8 cellular contexts compared by ENCODE assay signal in the genomic region with DNA sequence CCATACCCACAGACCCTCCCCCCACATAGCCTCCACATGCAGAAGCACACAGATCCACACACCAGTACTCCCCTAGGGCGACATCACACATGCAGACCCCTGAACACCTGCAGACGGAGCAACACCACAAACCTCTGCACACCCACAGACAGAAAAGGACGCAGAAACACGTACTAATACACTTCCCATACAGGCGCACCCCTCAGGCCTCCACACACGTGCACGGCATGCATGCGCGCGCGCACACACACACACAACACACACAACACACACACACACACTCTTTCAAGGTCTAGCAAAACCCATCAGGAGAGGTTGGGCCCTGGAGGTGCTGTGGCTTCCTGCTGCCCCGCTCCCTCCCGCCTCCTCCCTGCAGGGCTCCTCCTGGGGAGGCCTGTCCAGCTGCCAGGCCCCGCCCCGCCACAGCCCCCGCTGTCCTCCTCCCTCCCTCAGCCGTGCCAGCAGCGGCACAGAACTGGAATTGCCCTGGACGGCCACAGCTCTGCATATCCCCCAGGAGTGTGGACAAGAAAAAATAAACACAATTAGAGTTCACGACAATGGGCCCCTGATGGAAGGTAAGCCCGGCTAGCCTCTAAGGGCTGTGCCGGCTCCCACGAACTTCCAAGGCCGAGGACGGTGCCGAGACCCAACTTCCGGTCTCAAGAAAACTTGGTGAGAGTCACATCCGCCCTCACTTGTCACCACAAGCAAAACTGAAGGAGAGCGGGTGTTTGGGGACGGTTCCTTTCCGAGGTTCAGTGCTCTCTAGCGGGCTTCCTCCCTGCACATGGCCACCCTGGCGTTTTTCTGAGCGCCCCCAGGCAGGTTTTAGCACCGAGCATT. TPM values are rescaled to one million over a fixed set of nuclear protein-coding genes. Genes with fewer than 3 reads are reported as not detected.
DNase-seq lines count a peak whose midpoint lies in the region; ATAC-seq and TF ChIP-seq lines count a peak whose summit lies in the region.

No MANE protein-coding gene starts in this region.

- intact Hi-C loops in Right ventricle myocardium superior (cut with DNase I), result no loop called here

- H3K36me3 ChIP-seq in trophoblast cell (ENCODE audit: control insufficient read depth in 1 of 2, insufficient read depth in 2 of 2, low read length in 2 of 2), result peaks cover 7% of the 10 kb centered on the region in 2 experiments
- H3K36me3 ChIP-seq in upper lobe of left lung, result peaks cover 6 to 23% (median 8%) of the 10 kb centered on the region in 4 donors

- no peaks in the 10 kb centered on the region for H3K27me3 Mint-ChIP-seq in IgD-negative memory B cell
- H3K27me3 Mint-ChIP-seq in activated naive CD8-positive, alpha-beta T cell, result no peaks in the 10 kb centered on the region

- no peak overlapping the region for H3K23ac ChIP-seq in trophoblast cell (ENCODE audit: low read length)

- peak overlapping the region; percentile 9 for H4K12ac ChIP-seq in trophoblast cell (ENCODE audit: low read depth, low read length)

- H3K4me2 ChIP-seq in trophoblast cell (ENCODE audit: low read length), result peak overlapping the region; percentile 54

- H3K4me3 ChIP-seq in trophoblast cell (ENCODE audit: low read depth, low read length) (peak overlapping the region; percentile 23), upper lobe of left lung (peak overlapping the region in 3 of 4 donors; percentile 35 to 85 (median 72))

- peak overlapping the region; percentile 6 for H3K9ac ChIP-seq in trophoblast cell (ENCODE audit: low read length)

- H3K4me3 Mint-ChIP-seq in IgD-negative memory B cell, result peak overlapping the region; percentile 65 to 96 (median 92)
- peak overlapping the region; percentile 91 for H3K4me3 Mint-ChIP-seq in activated naive CD8-positive, alpha-beta T cell

- peak overlapping the region; percentile 9 for H2BK12ac ChIP-seq in trophoblast cell (ENCODE audit: low read length)

- peak overlapping the region; percentile 0 for H2AK5ac ChIP-seq in trophoblast cell (ENCODE audit: low read length)

- no peak for TF ChIP-seq EP300 in upper lobe of left lung (IDR thresholded peaks at IDR 0.05)

- peak overlapping the region; percentile 62 for H3K18ac ChIP-seq in trophoblast cell (ENCODE audit: low read length)

- WGBS in trophoblast cell (ENCODE audit: extremely low coverage, insufficient coverage, insufficient read length), result no CpG with 5 or more reads among the region's 35 CpGs
- 2 to 3% methylated on average over 22 to 32 of the region's 35 CpGs for WGBS in upper lobe of left lung, 2 donors

- peaks cover 24 to 41% (median 33%) of the 10 kb centered on the region in 3 donors for H3K4me1 Mint-ChIP-seq in IgD-negative memory B cell
- H3K4me1 Mint-ChIP-seq in activated naive CD8-positive, alpha-beta T cell (ENCODE audit: low read depth), result peaks cover 57% of the 10 kb centered on the region

- peaks cover 24 to 35% of the 10 kb centered on the region in 2 experiments for H3K4me1 ChIP-seq in trophoblast cell (ENCODE audit: control insufficient read depth in 1 of 2, insufficient read depth in 2 of 2, low read length in 2 of 2)
- H3K4me1 ChIP-seq in upper lobe of left lung, result peaks cover 52 to 72% (median 61%) of the 10 kb centered on the region in 4 donors

- peaks cover 8% of the 10 kb centered on the region for H3K79me2 ChIP-seq in trophoblast cell (ENCODE audit: control insufficient read depth, insufficient read depth, low read length, poor library complexity)

- H3K27me3 ChIP-seq in trophoblast cell (ENCODE audit: insufficient read depth, low read length), result no peaks in the 10 kb centered on the region
- no peaks in the 10 kb centered on the region for H3K27me3 ChIP-seq in upper lobe of left lung

- peak overlapping the region; percentile 65 for H4K91ac ChIP-seq in trophoblast cell (ENCODE audit: low read depth, low read length)

- peaks cover 0 to 2% (median 0%) of the 10 kb centered on the region in 3 donors for H3K9me3 Mint-ChIP-seq in IgD-negative memory B cell
- H3K9me3 Mint-ChIP-seq in activated naive CD8-positive, alpha-beta T cell (ENCODE audit: low read depth), result no peaks in the 10 kb centered on the region

- peaks cover 16% of the 10 kb centered on the region for H3K36me3 Mint-ChIP-seq in IgD-negative memory B cell
- peaks cover 8% of the 10 kb centered on the region for H3K36me3 Mint-ChIP-seq in activated naive CD8-positive, alpha-beta T cell

- ATAC-seq in GM21529 (IDR thresholded peaks at IDR 0.05; ENCODE audit: unreplicated experiment) (peak; percentile 60), Right ventricle myocardium superior (ENCODE audit: poor library complexity) (peak; percentile 79), upper lobe of left lung (ENCODE audit: low FRiP score in 2 of 2) (peak; percentile 78 to 95)

- peak overlapping the region; percentile 21 for H2AFZ ChIP-seq in trophoblast cell (ENCODE audit: insufficient read depth, low read length, poor library complexity)

- H3K27ac ChIP-seq in trophoblast cell (ENCODE audit: low read depth, low read length) (peak overlapping the region; percentile 87), upper lobe of left lung (peak overlapping the region; percentile 99 to 100 (median 99))

- peak overlapping the region; percentile 86 for H2BK5ac ChIP-seq in trophoblast cell (ENCODE audit: low read depth, low read length, poor library complexity)

- H4K8ac ChIP-seq in trophoblast cell (ENCODE audit: low read depth, low read length), result peak overlapping the region; percentile 68

- TF ChIP-seq POLR2A in upper lobe of left lung (IDR thresholded peaks at IDR 0.05), result peak in 3 of 4 donors; percentile 19 to 81 (median 48)

- peaks cover 2% of the 10 kb centered on the region for H3K9me3 ChIP-seq in trophoblast cell (ENCODE audit: insufficient read depth, low read depth, low read length)
- no peaks in the 10 kb centered on the region for H3K9me3 ChIP-seq in upper lobe of left lung

- peaks cover 28% of the 10 kb centered on the region for H3K79me1 ChIP-seq in trophoblast cell (ENCODE audit: low read length)

- H2BK120ac ChIP-seq in trophoblast cell (ENCODE audit: insufficient read depth, low read length, poor library complexity), result peak overlapping the region; percentile 59

- DNase-seq in DMS79 (lab: John Stamatoyannopoulos, UW) (peak; percentile 65), SKM-1 (lab: John Stamatoyannopoulos, UW; ENCODE audit: unreplicated experiment) (peak; percentile 75), Right ventricle myocardium superior (peak; percentile 94), trophoblast cell (peak; percentile 65 to 75), upper lobe of left lung (peak; percentile 93 to 95)

- peak overlapping the region; percentile 79 to 100 (median 95) for H3K27ac Mint-ChIP-seq in IgD-negative memory B cell
- peak overlapping the region; percentile 99 for H3K27ac Mint-ChIP-seq in activated naive CD8-positive, alpha-beta T cell

- H3K14ac ChIP-seq in trophoblast cell (ENCODE audit: low read length), result peak overlapping the region; percentile 45

- H3K4ac ChIP-seq in trophoblast cell (ENCODE audit: low read depth, low read length), result peak overlapping the region; percentile 4

- TF ChIP-seq CTCF in upper lobe of left lung (IDR thresholded peaks at IDR 0.05), result peak in 2 of 6 experiments; percentile 5 to 8

RNA-seq across cellular contexts. Expression of a gene that starts 6.8 kb away (rescaled TPM):
- polyA plus RNA-seq in IgD-negative memory B cell, result 249 TPM
- total RNA-seq in Right ventricle myocardium superior, result 45.0 TPM
- 62.0 and 65.7 TPM in 2 replicates for polyA plus RNA-seq in trophoblast cell (2013)
- 100 to 1,000 TPM in 4 of 6 donors, 10 to 100 TPM in 2; 65.4 to 180 (median 127) TPM for total RNA-seq in upper lobe of left lung

Comparison
In these comparisons a context has a peak if more than half of its experiments do, and no peak if none do; other contexts are left out.
1. Peak in every context shown above with its lines: DNase-seq, ATAC-seq, H3K4me3 ChIP-seq and H3K27ac ChIP-seq.